In genomic region chr7:110835209-110835608, GRCh38 we compare ENCODE assay signal across 15 cellular contexts.
DNase-seq lines count a peak whose midpoint lies in the region; FAIRE-seq and TF ChIP-seq lines count a peak whose summit lies in the region.
"Had no signal": no experiment of that assay in that cellular context is flagged by ENCODE, and none has a peak within 500 bp of the region (broad histone marks: within the 10 kb centered on the region; RNA-seq: fewer than 3 reads in every experiment).

No MANE protein-coding gene starts in this region.

- H3K27me3 ChIP-seq in mammary epithelial cell (ENCODE audit: insufficient read depth, low read length), result no peaks in the 10 kb centered on the region
- H3K27me3 ChIP-seq: gastrocnemius medialis, tibial nerve had no signal

- no peak overlapping the region for H3K9ac ChIP-seq in mammary epithelial cell (ENCODE audit: insufficient read depth, low read length)

- H3K4me2 ChIP-seq in mammary epithelial cell (ENCODE audit: insufficient read depth, low read depth, low read length), result no peak overlapping the region

- no peak overlapping the region for H3K4me3 ChIP-seq in mammary epithelial cell (replicated peaks in 1 of 3; ENCODE audit: insufficient read depth in 1 of 3, low read depth in 2 of 3, low read length in 3 of 3)
- H3K4me3 ChIP-seq: gastrocnemius medialis, tibial nerve had no signal

- no peak for TF ChIP-seq POLR2A in GM12891 (IDR thresholded peaks at IDR 0.05; ENCODE audit: low read depth, low read length)

- no TSS peak for BruUV-seq in mammary epithelial cell (replicated peaks; lab: Mats Ljungman, UMichigan)

- WGBS in mammary epithelial cell (ENCODE audit: low coverage, missing lambda C conversion rate), result 67% methylated on average over 1 of the region's 1 CpG

- no peaks in the 10 kb centered on the region for H3K79me2 ChIP-seq in mammary epithelial cell (ENCODE audit: insufficient read depth, low read length)

- no peaks in the 10 kb centered on the region for H3K9me3 ChIP-seq in mammary epithelial cell (replicated peaks; ENCODE audit: insufficient read depth, low read length)
- H3K9me3 ChIP-seq: gastrocnemius medialis, tibial nerve had no signal

- H4K20me1 ChIP-seq in mammary epithelial cell (ENCODE audit: insufficient read depth, low read length), result no peaks in the 10 kb centered on the region

- dilution Hi-C loops in mammary epithelial cell (cut with HindIII; ENCODE audit: low sequenced_read_pairs), result no loop called here

- no peaks in the 10 kb centered on the region for H3K4me1 ChIP-seq in mammary epithelial cell (ENCODE audit: insufficient read depth, low read length)
- H3K4me1 ChIP-seq: gastrocnemius medialis had no signal

- in situ Hi-C loops in mammary epithelial cell (cut with MboI; ENCODE audit: low sequenced_read_pairs in 2 of 2), result no loop called here

- no peak for FAIRE-seq in GM12891 (lab: Jason Lieb, UNC)
- FAIRE-seq: astrocyte had no signal

- TF ChIP-seq CTCF in mammary epithelial cell (conservative IDR thresholded peaks at IDR 0.05 in 1 of 2, IDR thresholded peaks at IDR 0.05 in 1 of 2; ENCODE audit: extremely low read depth in 1 of 2, insufficient read depth in 1 of 2, low read depth in 1 of 2, low read length in 2 of 2), result no peak

- no peak overlapping the region for H3K27ac ChIP-seq in mammary epithelial cell (ENCODE audit: insufficient read depth, low read depth, low read length)
- H3K27ac ChIP-seq: gastrocnemius medialis, tibial nerve had no signal

- intact Hi-C loops in mammary epithelial cell (cut with micrococcal nuclease), result no loop called here

- DNase-seq in NCI-H2196 (lab: John Stamatoyannopoulos, UW; ENCODE audit: unreplicated experiment) (peak; percentile 35), NCI-H2196 treated with DMSO at 0.1 percent for 48 hours (lab: John Stamatoyannopoulos, UW; ENCODE audit: unreplicated experiment) (no peak), NCI-H2171 treated with DMSO at 0.1 percent for 48 hours (lab: John Stamatoyannopoulos, UW) (peak; percentile 71), mammary epithelial cell (peak; percentile 13), renal cortical epithelial cell (ENCODE audit: low read depth) (peak; percentile 15), GM12891 (ENCODE audit: insufficient read length, low spot score) (no peak), SIG-M5 treated with dmso at 0.1 percent for 504 hours (lab: John Stamatoyannopoulos, UW; ENCODE audit: unreplicated experiment) (no peak)
- DNase-seq in activated CD4-positive, CD25-positive, alpha-beta regulatory T cell (lab: John Stamatoyannopoulos, UW), result no peak
- DNase-seq: activated T-cell treated with anti-CD3 and anti-CD28 coated beads, Interleukin-2, amount 50 U/mL, for 72 hours; effector CD8-positive, alpha-beta T cell; gastrocnemius medialis; HFFc6; T-helper 1 cell had no signal

- H3K36me3 ChIP-seq in mammary epithelial cell (ENCODE audit: insufficient read depth, low read length), result no peaks in the 10 kb centered on the region
- H3K36me3 ChIP-seq: gastrocnemius medialis, tibial nerve had no signal

- CTCF ChIA-PET in mammary epithelial cell (lab: Charles Lee; ENCODE audit: low non-redundant PET), result interaction anchor here (0.5 kb wide), 1 partner anchor 21 kb away, joined by 4 read pairs; no protein-coding TSS in a partner anchor

- H2AFZ ChIP-seq in mammary epithelial cell (ENCODE audit: low read depth, low read length), result no peak overlapping the region

TF ChIP-seq in GM12891, 5 proteins besides CTCF, POLR2A, EP300 and RAD21:
- TF ChIP-seq SPI1 (IDR thresholded peaks at IDR 0.05; ENCODE audit: low read depth, low read length), result no peak
- TF ChIP-seq TAF1 (IDR thresholded peaks at IDR 0.05; ENCODE audit: low read depth, low read length), result no peak
- TF ChIP-seq POLR2AphosphoS5 (IDR thresholded peaks at IDR 0.05; ENCODE audit: low read depth, low read length), result no peak
- no peak for TF ChIP-seq POU2F2 (IDR thresholded peaks at IDR 0.05; ENCODE audit: low read depth, low read length)
- TF ChIP-seq PAX5 (IDR thresholded peaks at IDR 0.05; ENCODE audit: insufficient read depth, low read length, severe bottlenecking), result no peak
TF ChIP-seq in GM12891: peak in this region for 0.

Comparison
In these comparisons a context has a peak if more than half of its experiments do, and no peak if none do; other contexts are left out.
1. DNase-seq: peak in NCI-H2196 (single experiment), NCI-H2171 treated with DMSO at 0.1 percent for 48 hours (single experiment), mammary epithelial cell (single experiment) and renal cortical epithelial cell (single experiment); none in NCI-H2196 treated with DMSO at 0.1 percent for 48 hours (single experiment), GM12891 (single experiment), activated CD4-positive, CD25-positive, alpha-beta regulatory T cell (0 of 4) and SIG-M5 treated with dmso at 0.1 percent for 504 hours (single experiment).